In the genomic region with DNA sequence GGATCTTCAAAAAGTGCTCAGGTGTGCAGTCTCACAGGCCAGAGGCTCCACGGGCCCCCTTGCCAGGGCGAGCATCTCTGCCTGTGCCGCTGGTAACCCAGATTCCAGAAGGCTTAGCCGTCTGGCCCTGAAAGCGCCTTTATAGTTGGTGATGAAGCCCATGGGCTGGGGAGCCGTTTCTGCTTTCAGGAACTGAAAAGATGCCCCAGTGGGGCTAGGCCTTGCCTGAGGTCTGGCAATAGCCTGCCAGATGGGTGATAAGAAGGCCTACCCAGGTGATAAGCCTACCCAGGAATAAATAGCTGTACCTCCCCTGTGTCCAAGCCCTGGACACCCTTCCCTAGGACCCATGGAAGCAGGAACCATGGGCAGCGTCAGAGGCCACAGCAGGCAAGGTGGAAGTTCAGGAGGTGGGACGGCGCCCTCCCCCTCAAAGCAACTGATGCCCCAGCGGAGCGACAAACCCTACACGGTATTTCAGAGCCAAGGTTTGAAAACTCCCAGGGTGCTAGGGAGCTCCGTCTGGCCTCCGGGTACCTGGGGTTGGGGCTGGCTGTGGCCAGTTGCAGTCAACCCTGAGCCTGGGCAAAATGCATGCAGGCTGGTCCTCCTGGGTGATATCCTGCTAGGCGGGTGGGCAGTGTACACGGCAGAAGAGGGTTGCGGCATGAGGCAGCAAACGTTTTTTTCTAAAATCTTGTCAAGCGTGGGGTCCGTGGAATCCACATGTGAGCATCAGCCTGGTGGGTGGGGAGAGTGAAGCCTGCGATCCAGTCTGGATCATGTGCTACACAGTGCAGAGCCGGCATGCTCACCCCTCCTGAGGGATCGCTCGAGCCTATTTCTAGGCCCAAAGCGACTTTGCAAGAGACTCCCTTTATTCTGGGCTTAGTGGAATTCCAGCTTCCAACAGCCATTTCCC, we compare ENCODE assay signal across 12 cellular contexts. TPM values are rescaled to one million over a fixed set of nuclear protein-coding genes. Genes with fewer than 3 reads are reported as not detected.
DNase-seq lines count a peak whose midpoint lies in the region; ATAC-seq, FAIRE-seq and TF ChIP-seq lines count a peak whose summit lies in the region.
"Had no signal": no experiment of that assay in that cellular context is flagged by ENCODE, and none has a peak within 500 bp of the region (broad histone marks: within the 10 kb centered on the region; RNA-seq: fewer than 3 reads in every experiment).

No MANE protein-coding gene starts in this region.

- peaks cover 58% of the 10 kb centered on the region for H3K4me1 Mint-ChIP-seq in activated naive CD8-positive, alpha-beta T cell treated with anti-CD3 and anti-CD28 coated beads, Interleukin-2, amount 10 ng/mL, durations not matched to agents 7 days and 5 days
- peaks cover 66% of the 10 kb centered on the region for H3K4me1 Mint-ChIP-seq in activated naive CD8-positive, alpha-beta T cell treated with anti-CD3 and anti-CD28 coated beads, Interleukin-2, amount 50 U/mL, for 24 hours
- H3K4me1 Mint-ChIP-seq in natural killer cell, result peaks cover 79 to 85% of the 10 kb centered on the region in 2 donors

- no peak overlapping the region for H3K23ac ChIP-seq in H1 (ENCODE audit: insufficient read length)

- POLR2A ChIA-PET in activated naive CD8-positive, alpha-beta T cell treated with anti-CD3 and anti-CD28 coated beads, Interleukin-2, amount 10 ng/mL, durations not matched to agents 7 days and 5 days (lab: Charles Lee), result interaction anchor here (1.1 to 1.2 kb wide), 3 partner anchors 11 to 45 kb away, joined by 4 to 7 read pairs (median 5); partner anchors contain the start of gene ACTN4
- POLR2A ChIA-PET in H1 (lab: Charles Lee; ENCODE audit: partially characterized antibody), result interaction anchor here (0.9 to 23.4 kb wide), 9 partner anchors 11 to 80 kb away, joined by 3 to 495 read pairs (median 7); partner anchors contain the start of gene ACTN4

- no peak for DNase-seq in activated naive CD8-positive, alpha-beta T cell treated with anti-CD3 and anti-CD28 coated beads, Interleukin-2, amount 10 ng/mL, durations not matched to agents 7 days and 5 days
- no peak for DNase-seq in activated naive CD8-positive, alpha-beta T cell treated with anti-CD3 and anti-CD28 coated beads, Interleukin-2, amount 50 U/mL, for 24 hours
- DNase-seq in H1 (ENCODE audit: low read depth in 1 of 2, low spot score in 2 of 2), result no peak
- no peak for DNase-seq in natural killer cell
- DNase-seq in activated effector memory CD4-positive, alpha-beta T cell treated with anti-CD3 and anti-CD28 coated beads, Interleukin-2, amount 50 U/mL, for 16 hours, result no peak
- no peak for DNase-seq in H4 (ENCODE audit: low spot score)
- DNase-seq: NCI-H524 treated with DMSO at 0.1 percent for 48 hours, occipital lobe had no signal

- no peaks in the 10 kb centered on the region for H3K9me3 Mint-ChIP-seq in activated naive CD8-positive, alpha-beta T cell treated with anti-CD3 and anti-CD28 coated beads, Interleukin-2, amount 10 ng/mL, durations not matched to agents 7 days and 5 days
- H3K9me3 Mint-ChIP-seq in activated naive CD8-positive, alpha-beta T cell treated with anti-CD3 and anti-CD28 coated beads, Interleukin-2, amount 50 U/mL, for 24 hours, result no peaks in the 10 kb centered on the region
- no peaks in the 10 kb centered on the region for H3K9me3 Mint-ChIP-seq in natural killer cell

- no peaks in the 10 kb centered on the region for H3K27me3 ChIP-seq in H1 (replicated peaks in 1 of 4; ENCODE audit: control insufficient read depth in 3 of 4, extremely low read depth in 1 of 4, insufficient read depth in 3 of 4, low read length in 3 of 4)

- peak overlapping the region; percentile 9 for H4K91ac ChIP-seq in H1 (replicated peaks; ENCODE audit: insufficient read length, low read length)

- H3K14ac ChIP-seq in H1 (ENCODE audit: insufficient read length), result no peak overlapping the region

- H2BK12ac ChIP-seq in H1 (ENCODE audit: low read depth, low read length), result peak overlapping the region; percentile 68

- no peak for TF ChIP-seq POLR2A in H1 (IDR thresholded peaks at IDR 0.05; ENCODE audit: control extremely low read depth in 1 of 2, low read depth in 2 of 2, low read length in 2 of 2)

- no peaks in the 10 kb centered on the region for H3K23me2 ChIP-seq in H1 (ENCODE audit: low read depth, low read length)

- H3K4me1 ChIP-seq in H1 (replicated peaks in 1 of 4; ENCODE audit: control insufficient read depth in 3 of 4, insufficient read depth in 4 of 4, low read length in 3 of 4), result peaks cover 3 to 27% (median 14%) of the 10 kb centered on the region in 4 experiments

- no peak for TF ChIP-seq CTCF in H1 (IDR thresholded peaks at IDR 0.05; ENCODE audit: control extremely low read depth in 1 of 3, insufficient read depth in 1 of 3, low read depth in 1 of 3, low read length in 3 of 3)
- TF ChIP-seq CTCF in natural killer cell (IDR thresholded peaks at IDR 0.05), result no peak

- H2AFZ ChIP-seq in H1 (ENCODE audit: low read length), result no peak overlapping the region

- no peaks in the 10 kb centered on the region for H3K27me3 Mint-ChIP-seq in activated naive CD8-positive, alpha-beta T cell treated with anti-CD3 and anti-CD28 coated beads, Interleukin-2, amount 10 ng/mL, durations not matched to agents 7 days and 5 days
- no peaks in the 10 kb centered on the region for H3K27me3 Mint-ChIP-seq in activated naive CD8-positive, alpha-beta T cell treated with anti-CD3 and anti-CD28 coated beads, Interleukin-2, amount 50 U/mL, for 24 hours
- H3K27me3 Mint-ChIP-seq in natural killer cell (ENCODE audit: low read depth in 2 of 2), result no peaks in the 10 kb centered on the region

- peak overlapping the region; percentile 18 for H4K5ac ChIP-seq in H1 (ENCODE audit: insufficient read length, low read depth, low read length)

- H3K27ac ChIP-seq in H1 (ENCODE audit: low read depth, low read length), result peak overlapping the region; percentile 84
- H3K27ac ChIP-seq: C4-2B had no signal

- peaks cover 0 to 4% (median 0%) of the 10 kb centered on the region in 4 experiments; a peak in 1 of 8 replicates for H3K36me3 ChIP-seq in H1 (ENCODE audit: control insufficient read depth in 2 of 4, insufficient read depth in 4 of 4, low read length in 3 of 4)

- H3K56ac ChIP-seq in H1 (replicated peaks; ENCODE audit: insufficient read length, low read depth, low read length), result no peak overlapping the region

- peaks cover 4 to 93% of the 10 kb centered on the region in 2 experiments; a peak in 2 of 4 replicates for H3K79me2 ChIP-seq in H1 (ENCODE audit: control insufficient read depth in 1 of 2, insufficient read depth in 2 of 2, low read length in 2 of 2)

- H3K27ac Mint-ChIP-seq in activated naive CD8-positive, alpha-beta T cell treated with anti-CD3 and anti-CD28 coated beads, Interleukin-2, amount 10 ng/mL, durations not matched to agents 7 days and 5 days, result peak overlapping the region; percentile 76
- H3K27ac Mint-ChIP-seq in activated naive CD8-positive, alpha-beta T cell treated with anti-CD3 and anti-CD28 coated beads, Interleukin-2, amount 50 U/mL, for 24 hours, result no peak overlapping the region
- peak overlapping the region; percentile 89 to 93 for H3K27ac Mint-ChIP-seq in natural killer cell

- FAIRE-seq in H1 (lab: Jason Lieb, UNC), result no peak

- H3K4me2 ChIP-seq in H1 (ENCODE audit: insufficient read depth in 1 of 2, low read depth in 2 of 2, low read length in 2 of 2), result peak overlapping the region in 1 of 2 experiments; percentile 48; a peak in 2 of 4 replicates

- H3K9me3 ChIP-seq in H1 (ENCODE audit: insufficient read depth in 2 of 2, low read depth in 1 of 2, low read length in 1 of 2), result no peaks in the 10 kb centered on the region
- H3K9me3 ChIP-seq: HAP-1 had no signal

- intact Hi-C loops in natural killer cell (cut with micrococcal nuclease), result loop anchor here (1.0 to 5.0 kb wide), 3 partner anchors 9 to 35 kb away; no protein-coding TSS in a partner anchor

- peaks cover 4 to 24% of the 10 kb centered on the region in 2 experiments for H4K20me1 ChIP-seq in H1 (replicated peaks in 1 of 2; ENCODE audit: control insufficient read depth in 1 of 2, insufficient read depth in 2 of 2, low read length in 2 of 2)

- no peak for TF ChIP-seq EP300 in H1 (IDR thresholded peaks at IDR 0.05; ENCODE audit: borderline replicate concordance in 1 of 2, low read depth in 2 of 2, low read length in 2 of 2)

- ATAC-seq in activated naive CD8-positive, alpha-beta T cell treated with anti-CD3 and anti-CD28 coated beads, Interleukin-2, amount 10 ng/mL, durations not matched to agents 7 days and 5 days (ENCODE audit: low read depth), result no peak
- ATAC-seq in activated naive CD8-positive, alpha-beta T cell treated with anti-CD3 and anti-CD28 coated beads, Interleukin-2, amount 50 U/mL, for 24 hours, result no peak
- ATAC-seq in natural killer cell, result no peak
- ATAC-seq in GM18867 (IDR thresholded peaks at IDR 0.05; ENCODE audit: unreplicated experiment), result no peak
- no peak for ATAC-seq in HG03175 (IDR thresholded peaks at IDR 0.05; ENCODE audit: unreplicated experiment)

- TF ChIP-seq RAD21 in H1 (IDR thresholded peaks at IDR 0.05 in 1 of 2, conservative IDR thresholded peaks at IDR 0.05 in 1 of 2; ENCODE audit: low read depth in 2 of 2, low read length in 2 of 2), result no peak

- H2BK20ac ChIP-seq in H1 (ENCODE audit: low read length), result peak overlapping the region; percentile 82; the same call in 1 of the 2 replicates

- peaks cover 12% of the 10 kb centered on the region for H3K36me3 Mint-ChIP-seq in activated naive CD8-positive, alpha-beta T cell treated with anti-CD3 and anti-CD28 coated beads, Interleukin-2, amount 10 ng/mL, durations not matched to agents 7 days and 5 days
- peaks cover 8% of the 10 kb centered on the region for H3K36me3 Mint-ChIP-seq in activated naive CD8-positive, alpha-beta T cell treated with anti-CD3 and anti-CD28 coated beads, Interleukin-2, amount 50 U/mL, for 24 hours (ENCODE audit: low read depth)
- H3K36me3 Mint-ChIP-seq in natural killer cell, result no peaks in the 10 kb centered on the region

- H2BK5ac ChIP-seq in H1 (ENCODE audit: low read depth, low read length), result peak overlapping the region; percentile 86

- H2BK15ac ChIP-seq in H1 (ENCODE audit: low read length), result peak overlapping the region; percentile 65; the same call in 1 of the 2 replicates

- H3K4ac ChIP-seq in H1 (replicated peaks; ENCODE audit: insufficient read length, low read depth, low read length), result peak overlapping the region; percentile 16

- H3K9ac ChIP-seq in H1 (replicated peaks in 1 of 4; ENCODE audit: extremely low read depth in 1 of 4, low read depth in 3 of 4, low read length in 3 of 4), result peak overlapping the region in 2 of 4 experiments; percentile 40 to 53; a peak in 3 of 7 replicates

- H3K4me3 ChIP-seq in H1 (ENCODE audit: extremely low read depth in 1 of 4, insufficient read depth in 2 of 4, low read depth in 3 of 4, low read length in 4 of 4), result no peak overlapping the region
- H3K4me3 ChIP-seq: HAP-1 had no signal

- WGBS in H1 (ENCODE audit: extremely low coverage in 1 of 2, insufficient coverage in 1 of 2, insufficient read length in 1 of 2, insufficient replicate concordance in 2 of 2, low coverage in 1 of 2, low lambda C conversion rate in 2 of 2, missing lambda C conversion rate in 1 of 2), 2 experiments, result 80% methylated on average over 25 of the region's 25 CpGs; no CpG with 5 or more reads in 1 of the 2 experiments

- peaks cover 33% of the 10 kb centered on the region for H3K79me1 ChIP-seq in H1 (ENCODE audit: low read depth, low read length)

- H3K4me3 Mint-ChIP-seq in activated naive CD8-positive, alpha-beta T cell treated with anti-CD3 and anti-CD28 coated beads, Interleukin-2, amount 10 ng/mL, durations not matched to agents 7 days and 5 days, result peak overlapping the region; percentile 75
- no peak overlapping the region for H3K4me3 Mint-ChIP-seq in activated naive CD8-positive, alpha-beta T cell treated with anti-CD3 and anti-CD28 coated beads, Interleukin-2, amount 50 U/mL, for 24 hours
- H3K4me3 Mint-ChIP-seq in natural killer cell, result peak overlapping the region; percentile 75

- H3K18ac ChIP-seq in H1 (ENCODE audit: extremely low read depth, low read length), result peak overlapping the region; percentile 90

- peak overlapping the region; percentile 59 for H2AK5ac ChIP-seq in H1 (ENCODE audit: low read depth, low read length)

- H4K8ac ChIP-seq in H1 (ENCODE audit: extremely low read depth, insufficient read depth, low read length), result peak overlapping the region; percentile 58; the same call in 1 of the 2 replicates

- CTCF ChIA-PET in H1 (lab: Charles Lee; ENCODE audit: partially characterized antibody), result interaction anchor here (0.6 to 5.6 kb wide), 6 partner anchors 11 to 195 kb away, joined by 3 to 32 read pairs (median 3); no protein-coding TSS in a partner anchor

- H2BK120ac ChIP-seq in H1 (replicated peaks; ENCODE audit: low read depth, low read length), result no peak overlapping the region

RNA-seq across cellular contexts. Expression of gene ACTN4, which starts 45.3 kb away (rescaled TPM):
- 100 to 1,000 TPM; 236 to 252 TPM for total RNA-seq in activated naive CD8-positive, alpha-beta T cell treated with anti-CD3 and anti-CD28 coated beads, Interleukin-2, amount 10 ng/mL, durations not matched to agents 7 days and 5 days
- total RNA-seq in H1 (2021; fragmentation: NEBNext Ultra II Directional; extraction: Animal tissue kit (Norgen Biotek cat#: 25700)), result 520 and 530 TPM in 2 replicates
- 211 and 281 TPM in 2 replicates for polyA plus RNA-seq in H1 (2011; rRNA removed)
- polyA plus RNA-seq in H1 (2011; cell fraction: cytosol; rRNA removed), result 223 TPM
- 1,059 TPM for polyA plus RNA-seq in H1 (2011; cell fraction: nucleus; rRNA removed)
- 374 to 504 TPM (median 451 TPM) in 4 replicates for polyA plus RNA-seq in H1 (2012, experiment 1 of 2)
- polyA plus RNA-seq in H1 (2012, experiment 2 of 2), result 171 TPM
- polyA plus RNA-seq in H1 (2013, experiment 1 of 2), result 279 TPM
- 254 TPM for polyA plus RNA-seq in H1 (2013, experiment 2 of 2)
- 190 and 202 TPM in 2 replicates for polyA minus RNA-seq in H1 (2011; rRNA and poly(A)+ RNA removed)
- 103 TPM for polyA minus RNA-seq in H1 (2011; cell fraction: cytosol; rRNA and poly(A)+ RNA removed)
- 171 TPM for polyA minus RNA-seq in H1 (2011; cell fraction: nucleus; rRNA and poly(A)+ RNA removed)
- 100 to 1,000 TPM; 443 to 595 (median 541) TPM for total RNA-seq in natural killer cell
- 157 and 262 TPM in 2 replicates for total RNA-seq in H4 (2014; rRNA removed; shearing (Covaris generic))

RNA-seq across cellular contexts. Expression of gene CAPN12, which starts 51.6 kb away (rescaled TPM):
- total RNA-seq in activated naive CD8-positive, alpha-beta T cell treated with anti-CD3 and anti-CD28 coated beads, Interleukin-2, amount 10 ng/mL, durations not matched to agents 7 days and 5 days, result 10 to 100 TPM; 22.7 to 26.4 TPM
- 7.9 and 8.8 TPM in 2 replicates for total RNA-seq in H1 (2021; fragmentation: NEBNext Ultra II Directional; extraction: Animal tissue kit (Norgen Biotek cat#: 25700))
- 20.0 and 25.9 TPM in 2 replicates for polyA plus RNA-seq in H1 (2011; rRNA removed)
- polyA plus RNA-seq in H1 (2011; cell fraction: cytosol; rRNA removed), result 16.5 TPM
- polyA plus RNA-seq in H1 (2011; cell fraction: nucleus; rRNA removed), result 58.9 TPM
- 4.8 to 13.3 TPM (median 8.3 TPM) in 4 replicates for polyA plus RNA-seq in H1 (2012, experiment 1 of 2)
- polyA plus RNA-seq in H1 (2012, experiment 2 of 2), result 4.3 TPM
- 13.2 TPM for polyA plus RNA-seq in H1 (2013, experiment 1 of 2)
- polyA plus RNA-seq in H1 (2013, experiment 2 of 2), result 11.1 TPM
- 3.7 and 5.0 TPM in 2 replicates for polyA minus RNA-seq in H1 (2011; rRNA and poly(A)+ RNA removed)
- polyA minus RNA-seq in H1 (2011; cell fraction: cytosol; rRNA and poly(A)+ RNA removed), result 6.4 TPM
- polyA minus RNA-seq in H1 (2011; cell fraction: nucleus; rRNA and poly(A)+ RNA removed), result 10.9 TPM
- 10 to 100 TPM in 2 of 3 donors, 1 to 10 TPM in 1; 7.4 to 51.0 (median 26.7) TPM for total RNA-seq in natural killer cell
- not detected in 2 replicates for total RNA-seq in H4 (2014; rRNA removed; shearing (Covaris generic))
- total RNA-seq: occipital lobe had no signal
